8 cellular contexts compared by ENCODE assay signal in genomic region chr11:121464352-121464946, GRCh38. TPM values are rescaled to one million over a fixed set of nuclear protein-coding genes. Genes with fewer than 3 reads are reported as not detected.
A peak's percentile ranks its signal among the peaks of the same experiment; 100 is the strongest.
DNase-seq lines count a peak whose midpoint lies in the region; ATAC-seq and TF ChIP-seq lines count a peak whose summit lies in the region.

No MANE protein-coding gene starts in this region.

- no peaks in the 10 kb centered on the region for H3K27me3 Mint-ChIP-seq in activated naive CD4-positive, alpha-beta T cell treated with anti-CD3 and anti-CD28 coated beads for 36 hours (ENCODE audit: low read depth)

- H3K9me3 Mint-ChIP-seq in activated naive CD4-positive, alpha-beta T cell treated with anti-CD3 and anti-CD28 coated beads for 36 hours, result no peaks in the 10 kb centered on the region

- no peaks in the 10 kb centered on the region for H3K27me3 ChIP-seq in heart left ventricle

- H3K9me3 ChIP-seq in heart left ventricle, result no peaks in the 10 kb centered on the region

- peak; percentile 32 to 82 for DNase-seq in SHP77 (lab: John Stamatoyannopoulos, UW)
- DNase-seq in activated naive CD4-positive, alpha-beta T cell treated with anti-CD3 and anti-CD28 coated beads for 36 hours, result peak; percentile 94
- peak; percentile 63 to 87 (median 72) for DNase-seq in heart left ventricle
- DNase-seq in smooth muscle cell of the brain vasculature (ENCODE audit: low read depth, low spot score), result peak; percentile 29
- DNase-seq in NCI-H510A treated with DMSO at 0.1 percent for 48 hours (lab: John Stamatoyannopoulos, UW), result no peak
- no peak for DNase-seq in mesenteric fat pad (ENCODE audit: low spot score)

- TF ChIP-seq POLR2A in heart left ventricle (IDR thresholded peaks at IDR 0.05), result no peak

- CTCF ChIA-PET in activated naive CD4-positive, alpha-beta T cell treated with anti-CD3 and anti-CD28 coated beads for 36 hours (lab: Charles Lee), result interaction anchor here (0.5 to 7.0 kb wide), 9 partner anchors 8 to 128 kb away, joined by 3 to 46 read pairs (median 4); partner anchors contain the start of genes SORL1 and SORL1-AS1

- WGBS in heart left ventricle, 4 donors, result 41 to 48% (median 44%) methylated on average over 11 of the region's 11 CpGs

- peaks cover under 1% of the 10 kb centered on the region for H3K36me3 Mint-ChIP-seq in activated naive CD4-positive, alpha-beta T cell treated with anti-CD3 and anti-CD28 coated beads for 36 hours (ENCODE audit: low read depth)

- peak overlapping the region; percentile 65 for H3K4me3 Mint-ChIP-seq in activated naive CD4-positive, alpha-beta T cell treated with anti-CD3 and anti-CD28 coated beads for 36 hours

- H3K4me1 ChIP-seq in heart left ventricle, result peaks cover 0 to 57% (median 20%) of the 10 kb centered on the region in 12 donors

- intact Hi-C loops in activated naive CD4-positive, alpha-beta T cell treated with anti-CD3 and anti-CD28 coated beads for 36 hours (cut with micrococcal nuclease), result loop anchor here (1.0 to 10.0 kb wide), 17 partner anchors 12 to 1598 kb away; partner anchors contain the start of genes HSPA8, POU2F3, SC5D and SORL1
- intact Hi-C loops in heart left ventricle (cut with DNase I), result loop anchor here in 1 of 10 donors (5.0 kb wide), 1 partner anchor 68 kb away; no protein-coding TSS in a partner anchor

- H3K27ac Mint-ChIP-seq in activated naive CD4-positive, alpha-beta T cell treated with anti-CD3 and anti-CD28 coated beads for 36 hours, result peak overlapping the region; percentile 96

- peaks cover 96% of the 10 kb centered on the region for H3K4me1 Mint-ChIP-seq in activated naive CD4-positive, alpha-beta T cell treated with anti-CD3 and anti-CD28 coated beads for 36 hours (ENCODE audit: low read depth)

- ATAC-seq in GM18517 (IDR thresholded peaks at IDR 0.05; ENCODE audit: unreplicated experiment) (peak; percentile 39), HG03060 (IDR thresholded peaks at IDR 0.05; ENCODE audit: low read depth, unreplicated experiment) (peak; percentile 39), heart left ventricle (peak; percentile 89 to 93 (median 92))

- H3K27ac ChIP-seq in heart left ventricle, result peak overlapping the region in 6 of 12 donors; percentile 9 to 78 (median 20)

- H3K36me3 ChIP-seq in heart left ventricle, result no peaks in the 10 kb centered on the region

- H3K4me3 ChIP-seq in heart left ventricle, result peak overlapping the region in 1 of 12 donors; percentile 7

- TF ChIP-seq CTCF in heart left ventricle (IDR thresholded peaks at IDR 0.05), result no peak

RNA-seq across cellular contexts. Expression of gene SORL1, which starts 12.3 kb away (rescaled TPM):
- total RNA-seq in activated naive CD4-positive, alpha-beta T cell treated with anti-CD3 and anti-CD28 coated beads for 36 hours, result 10 to 100 TPM; 66.8 to 67.2 TPM
- 10 to 100 TPM in 3 of 9 donors, 1 to 10 TPM in 6; 2.9 to 20.5 (median 5.8) TPM for total RNA-seq in heart left ventricle
- under 1 TPM; 0.72 to 0.83 TPM for polyA plus RNA-seq in heart left ventricle
- total RNA-seq in mesenteric fat pad, result 31.8 TPM

Comparison
In these comparisons a context has a peak if more than half of its experiments do, and no peak if none do; other contexts are left out.
1. ATAC-seq: peak in every context shown above with its lines; median percentile 92 in heart left ventricle; 39 in GM18517; 39 in HG03060.
2. DNase-seq: peak in SHP77 (2 of 2), activated naive CD4-positive, alpha-beta T cell treated with anti-CD3 and anti-CD28 coated beads for 36 hours (single experiment), heart left ventricle (5 of 5) and smooth muscle cell of the brain vasculature (single experiment); none in NCI-H510A treated with DMSO at 0.1 percent for 48 hours (single experiment) and mesenteric fat pad (single experiment).